1 cellular context compared by ENCODE assay signal in genomic region chr10:128500642-128501041, GRCh38.
TF ChIP-seq lines count a peak whose summit lies in the region.

No MANE protein-coding gene starts in this region.

TF ChIP-seq in K562, 482 proteins besides CTCF, POLR2A, EP300 and RAD21 (continued from another document):
- TF ChIP-seq ZNF318 (IDR thresholded peaks at IDR 0.05; ENCODE audit: borderline replicate concordance in 1 of 2, low read depth in 1 of 2) (no peak), RNF2 (IDR thresholded peaks at IDR 0.05) (no peak), PRDM10 (IDR thresholded peaks at IDR 0.05; ENCODE audit: partially characterized antibody) (no peak), ZNF354B (CRISPR knock-in tag; IDR thresholded peaks at IDR 0.05) (no peak), CUX1 (CRISPR knock-in tag; IDR thresholded peaks at IDR 0.05) (no peak)
